Comparison of ENCODE assay signal across 1 cellular context in genomic region chr17:65137076-65137935, GRCh38.
A peak's percentile ranks its signal among the peaks of the same experiment; 100 is the strongest.
TF ChIP-seq lines count a peak whose summit lies in the region.

Gene RGS9 (plus strand): TSS chr17:65137370. CDS start chr17:65137541, 171 bp downstream.

TF ChIP-seq in K562, 482 proteins besides CTCF, POLR2A, EP300 and RAD21 (continued from another document and continues in another):
- no peak for TF ChIP-seq CHD7 (IDR thresholded peaks at IDR 0.05; ENCODE audit: low read depth, low read length)
- TF ChIP-seq FOXJ3 (CRISPR knock-in tag; IDR thresholded peaks at IDR 0.05) = no peak
- TF ChIP-seq PREB (CRISPR knock-in tag; IDR thresholded peaks at IDR 0.05) = no peak
- no peak for TF ChIP-seq ZNF561 (CRISPR knock-in tag; conservative IDR thresholded peaks at IDR 0.05)
- no peak for TF ChIP-seq TBL1XR1 (IDR thresholded peaks at IDR 0.05; ENCODE audit: low read length in 2 of 2)
- no peak for TF ChIP-seq RBM15 (IDR thresholded peaks at IDR 0.05; ENCODE audit: insufficient read depth, low read length)
- no peak for TF ChIP-seq HDGF (IDR thresholded peaks at IDR 0.05)
- TF ChIP-seq THAP7 (CRISPR knock-in tag; IDR thresholded peaks at IDR 0.05) = no peak
- TF ChIP-seq ZNF175 (CRISPR knock-in tag; IDR thresholded peaks at IDR 0.05; ENCODE audit: low read depth) = no peak
- no peak for TF ChIP-seq HDAC2 (IDR thresholded peaks at IDR 0.05)
- TF ChIP-seq CHD4 (IDR thresholded peaks at IDR 0.05; ENCODE audit: insufficient read depth, insufficient replicate concordance, low read depth, low read length, poor library complexity, severe bottlenecking) = no peak
- TF ChIP-seq LEF1 (IDR thresholded peaks at IDR 0.05) = no peak
- no peak for TF ChIP-seq ZNF232 (CRISPR knock-in tag; IDR thresholded peaks at IDR 0.05)
- TF ChIP-seq, protein P1, sequence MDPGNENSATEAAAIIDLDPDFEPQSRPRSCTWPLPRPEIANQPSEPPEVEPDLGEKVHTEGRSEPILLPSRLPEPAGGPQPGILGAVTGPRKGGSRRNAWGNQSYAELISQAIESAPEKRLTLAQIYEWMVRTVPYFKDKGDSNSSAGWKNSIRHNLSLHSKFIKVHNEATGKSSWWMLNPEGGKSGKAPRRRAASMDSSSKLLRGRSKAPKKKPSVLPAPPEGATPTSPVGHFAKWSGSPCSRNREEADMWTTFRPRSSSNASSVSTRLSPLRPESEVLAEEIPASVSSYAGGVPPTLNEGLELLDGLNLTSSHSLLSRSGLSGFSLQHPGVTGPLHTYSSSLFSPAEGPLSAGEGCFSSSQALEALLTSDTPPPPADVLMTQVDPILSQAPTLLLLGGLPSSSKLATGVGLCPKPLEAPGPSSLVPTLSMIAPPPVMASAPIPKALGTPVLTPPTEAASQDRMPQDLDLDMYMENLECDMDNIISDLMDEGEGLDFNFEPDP (CRISPR knock-in tag; IDR thresholded peaks at IDR 0.05) = no peak
- no peak for TF ChIP-seq PHF21A (IDR thresholded peaks at IDR 0.05; ENCODE audit: borderline replicate concordance, low read depth)
- no peak for TF ChIP-seq MYBL2 (IDR thresholded peaks at IDR 0.05; ENCODE audit: low read depth)
- TF ChIP-seq MYBL2 (CRISPR knock-in tag; IDR thresholded peaks at IDR 0.05; ENCODE audit: borderline replicate concordance) = no peak
- TF ChIP-seq, protein P2, sequence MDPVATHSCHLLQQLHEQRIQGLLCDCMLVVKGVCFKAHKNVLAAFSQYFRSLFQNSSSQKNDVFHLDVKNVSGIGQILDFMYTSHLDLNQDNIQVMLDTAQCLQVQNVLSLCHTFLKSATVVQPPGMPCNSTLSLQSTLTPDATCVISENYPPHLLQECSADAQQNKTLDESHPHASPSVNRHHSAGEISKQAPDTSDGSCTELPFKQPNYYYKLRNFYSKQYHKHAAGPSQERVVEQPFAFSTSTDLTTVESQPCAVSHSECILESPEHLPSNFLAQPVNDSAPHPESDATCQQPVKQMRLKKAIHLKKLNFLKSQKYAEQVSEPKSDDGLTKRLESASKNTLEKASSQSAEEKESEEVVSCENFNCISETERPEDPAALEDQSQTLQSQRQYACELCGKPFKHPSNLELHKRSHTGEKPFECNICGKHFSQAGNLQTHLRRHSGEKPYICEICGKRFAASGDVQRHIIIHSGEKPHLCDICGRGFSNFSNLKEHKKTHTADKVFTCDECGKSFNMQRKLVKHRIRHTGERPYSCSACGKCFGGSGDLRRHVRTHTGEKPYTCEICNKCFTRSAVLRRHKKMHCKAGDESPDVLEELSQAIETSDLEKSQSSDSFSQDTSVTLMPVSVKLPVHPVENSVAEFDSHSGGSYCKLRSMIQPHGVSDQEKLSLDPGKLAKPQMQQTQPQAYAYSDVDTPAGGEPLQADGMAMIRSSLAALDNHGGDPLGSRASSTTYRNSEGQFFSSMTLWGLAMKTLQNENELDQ (CRISPR knock-in tag; IDR thresholded peaks at IDR 0.05; ENCODE audit: borderline replicate concordance) = no peak
- TF ChIP-seq ZNF507 (tag; conservative IDR thresholded peaks at IDR 0.05) = no peak
- TF ChIP-seq RBBP5 (IDR thresholded peaks at IDR 0.05; ENCODE audit: borderline replicate concordance, insufficient read depth, low read length, poor library complexity, severe bottlenecking) = no peak
- TF ChIP-seq VEZF1 (CRISPR knock-in tag; IDR thresholded peaks at IDR 0.05) = peak; percentile 76
- no peak for TF ChIP-seq TFAM (CRISPR knock-in tag; conservative IDR thresholded peaks at IDR 0.05)
- no peak for TF ChIP-seq E4F1 (CRISPR knock-in tag; IDR thresholded peaks at IDR 0.05; ENCODE audit: borderline replicate concordance)
- no peak for TF ChIP-seq BACH1 (tag; IDR thresholded peaks at IDR 0.05)
- TF ChIP-seq KLF1 (tag; IDR thresholded peaks at IDR 0.05) = no peak
- TF ChIP-seq SRSF9 (IDR thresholded peaks at IDR 0.05; ENCODE audit: borderline replicate concordance, low read depth, low read length) = no peak
- no peak for TF ChIP-seq EHMT2 (IDR thresholded peaks at IDR 0.05)
- TF ChIP-seq ZBTB7A (IDR thresholded peaks at IDR 0.05; ENCODE audit: borderline replicate concordance, control insufficient read depth, low read depth, low read length) = peak; percentile 99
- TF ChIP-seq HES1 (IDR thresholded peaks at IDR 0.05; ENCODE audit: low read depth) = no peak
- TF ChIP-seq, protein P3, sequence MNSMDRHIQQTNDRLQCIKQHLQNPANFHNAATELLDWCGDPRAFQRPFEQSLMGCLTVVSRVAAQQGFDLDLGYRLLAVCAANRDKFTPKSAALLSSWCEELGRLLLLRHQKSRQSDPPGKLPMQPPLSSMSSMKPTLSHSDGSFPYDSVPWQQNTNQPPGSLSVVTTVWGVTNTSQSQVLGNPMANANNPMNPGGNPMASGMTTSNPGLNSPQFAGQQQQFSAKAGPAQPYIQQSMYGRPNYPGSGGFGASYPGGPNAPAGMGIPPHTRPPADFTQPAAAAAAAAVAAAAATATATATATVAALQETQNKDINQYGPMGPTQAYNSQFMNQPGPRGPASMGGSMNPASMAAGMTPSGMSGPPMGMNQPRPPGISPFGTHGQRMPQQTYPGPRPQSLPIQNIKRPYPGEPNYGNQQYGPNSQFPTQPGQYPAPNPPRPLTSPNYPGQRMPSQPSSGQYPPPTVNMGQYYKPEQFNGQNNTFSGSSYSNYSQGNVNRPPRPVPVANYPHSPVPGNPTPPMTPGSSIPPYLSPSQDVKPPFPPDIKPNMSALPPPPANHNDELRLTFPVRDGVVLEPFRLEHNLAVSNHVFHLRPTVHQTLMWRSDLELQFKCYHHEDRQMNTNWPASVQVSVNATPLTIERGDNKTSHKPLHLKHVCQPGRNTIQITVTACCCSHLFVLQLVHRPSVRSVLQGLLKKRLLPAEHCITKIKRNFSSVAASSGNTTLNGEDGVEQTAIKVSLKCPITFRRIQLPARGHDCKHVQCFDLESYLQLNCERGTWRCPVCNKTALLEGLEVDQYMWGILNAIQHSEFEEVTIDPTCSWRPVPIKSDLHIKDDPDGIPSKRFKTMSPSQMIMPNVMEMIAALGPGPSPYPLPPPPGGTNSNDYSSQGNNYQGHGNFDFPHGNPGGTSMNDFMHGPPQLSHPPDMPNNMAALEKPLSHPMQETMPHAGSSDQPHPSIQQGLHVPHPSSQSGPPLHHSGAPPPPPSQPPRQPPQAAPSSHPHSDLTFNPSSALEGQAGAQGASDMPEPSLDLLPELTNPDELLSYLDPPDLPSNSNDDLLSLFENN (IDR thresholded peaks at IDR 0.05; ENCODE audit: low read depth in 2 of 2, low read length in 2 of 2) = no peak
